1 cellular context compared by ENCODE assay signal in the genomic region with DNA sequence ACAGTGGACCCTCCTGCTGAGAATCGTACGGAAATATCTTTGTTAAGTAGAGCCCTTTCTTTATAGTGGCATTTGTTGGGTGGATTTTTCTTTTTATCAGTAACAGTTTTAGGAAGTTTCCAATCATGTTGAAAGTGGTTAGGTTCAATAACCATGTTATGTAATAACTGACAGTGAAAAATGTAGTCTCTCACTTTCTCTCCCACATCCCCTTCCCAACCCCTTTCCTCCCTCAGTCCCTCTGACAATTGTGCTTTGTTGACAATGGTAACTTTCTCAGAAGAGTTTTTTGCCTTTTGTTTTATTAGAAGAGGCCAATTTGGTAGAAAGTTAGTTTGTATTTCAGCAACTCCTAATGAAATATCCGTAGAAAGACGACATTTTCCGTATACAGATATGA.
TF ChIP-seq lines count a peak whose summit lies in the region.

No MANE protein-coding gene starts in this region.

TF ChIP-seq in SK-N-SH, 30 proteins besides CTCF, POLR2A, EP300 and RAD21 (continued from another document):
- TF ChIP-seq GABPA (IDR thresholded peaks at IDR 0.05; ENCODE audit: low read depth) (no peak), JUND (IDR thresholded peaks at IDR 0.05) (no peak), TAF1 (IDR thresholded peaks at IDR 0.05; ENCODE audit: borderline replicate concordance, low read depth, low read length) (no peak), POLR2AphosphoS5 (IDR thresholded peaks at IDR 0.05; ENCODE audit: low read depth, low read length) (no peak)
TF ChIP-seq in SK-N-SH: peak in this region for 0.
